In the genomic region with DNA sequence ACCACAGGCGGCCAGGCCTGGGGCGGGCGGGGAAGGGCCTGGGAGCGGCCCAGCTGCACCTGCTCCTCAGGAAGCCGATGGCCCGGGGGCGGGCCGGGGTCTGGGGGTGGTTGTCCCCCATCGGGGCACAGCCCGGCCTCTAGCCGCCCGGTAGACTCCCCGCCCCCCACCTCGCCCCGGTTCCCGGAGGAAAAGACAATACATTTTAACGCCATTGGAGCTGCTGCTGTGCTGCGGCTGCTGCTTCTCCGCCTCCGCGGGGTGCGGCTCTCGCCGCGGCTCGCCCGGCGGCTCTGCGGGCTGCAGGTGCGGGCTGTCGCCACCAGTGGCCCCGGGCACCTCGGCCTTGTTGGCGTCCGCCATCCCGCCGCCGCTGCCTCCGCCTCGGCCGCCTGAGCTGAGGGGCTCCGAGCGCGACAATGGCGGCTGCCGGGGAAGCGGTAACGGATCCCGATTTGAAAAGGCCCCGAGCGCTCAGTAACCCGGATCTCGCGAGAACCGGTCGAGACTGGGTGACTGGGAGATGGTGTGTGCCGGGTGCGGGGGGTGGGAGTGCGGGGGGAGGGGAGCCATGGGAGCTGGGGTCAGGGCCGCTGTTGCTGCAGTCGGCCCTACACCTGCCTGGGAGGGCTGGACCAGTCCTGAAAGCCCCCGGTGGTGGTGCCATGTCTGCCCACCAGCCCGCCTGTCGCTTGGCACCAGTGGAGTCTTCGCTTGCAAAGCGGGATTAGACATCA, we compare ENCODE assay signal across 1 cellular context.
TF ChIP-seq lines count a peak whose summit lies in the region.

A gene with protein sequence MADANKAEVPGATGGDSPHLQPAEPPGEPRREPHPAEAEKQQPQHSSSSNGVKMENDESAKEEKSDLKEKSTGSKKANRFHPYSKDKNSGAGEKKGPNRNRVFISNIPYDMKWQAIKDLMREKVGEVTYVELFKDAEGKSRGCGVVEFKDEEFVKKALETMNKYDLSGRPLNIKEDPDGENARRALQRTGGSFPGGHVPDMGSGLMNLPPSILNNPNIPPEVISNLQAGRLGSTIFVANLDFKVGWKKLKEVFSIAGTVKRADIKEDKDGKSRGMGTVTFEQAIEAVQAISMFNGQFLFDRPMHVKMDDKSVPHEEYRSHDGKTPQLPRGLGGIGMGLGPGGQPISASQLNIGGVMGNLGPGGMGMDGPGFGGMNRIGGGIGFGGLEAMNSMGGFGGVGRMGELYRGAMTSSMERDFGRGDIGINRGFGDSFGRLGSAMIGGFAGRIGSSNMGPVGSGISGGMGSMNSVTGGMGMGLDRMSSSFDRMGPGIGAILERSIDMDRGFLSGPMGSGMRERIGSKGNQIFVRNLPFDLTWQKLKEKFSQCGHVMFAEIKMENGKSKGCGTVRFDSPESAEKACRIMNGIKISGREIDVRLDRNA (minus strand): TSS at position 421 of the 737 bp plus-strand sequence. CDS start 58 bp downstream, at position 363.

TF ChIP-seq in HepG2, 621 proteins besides CTCF, POLR2A, EP300 and RAD21 (continued from another document and continues in another):
- TF ChIP-seq, protein P1, sequence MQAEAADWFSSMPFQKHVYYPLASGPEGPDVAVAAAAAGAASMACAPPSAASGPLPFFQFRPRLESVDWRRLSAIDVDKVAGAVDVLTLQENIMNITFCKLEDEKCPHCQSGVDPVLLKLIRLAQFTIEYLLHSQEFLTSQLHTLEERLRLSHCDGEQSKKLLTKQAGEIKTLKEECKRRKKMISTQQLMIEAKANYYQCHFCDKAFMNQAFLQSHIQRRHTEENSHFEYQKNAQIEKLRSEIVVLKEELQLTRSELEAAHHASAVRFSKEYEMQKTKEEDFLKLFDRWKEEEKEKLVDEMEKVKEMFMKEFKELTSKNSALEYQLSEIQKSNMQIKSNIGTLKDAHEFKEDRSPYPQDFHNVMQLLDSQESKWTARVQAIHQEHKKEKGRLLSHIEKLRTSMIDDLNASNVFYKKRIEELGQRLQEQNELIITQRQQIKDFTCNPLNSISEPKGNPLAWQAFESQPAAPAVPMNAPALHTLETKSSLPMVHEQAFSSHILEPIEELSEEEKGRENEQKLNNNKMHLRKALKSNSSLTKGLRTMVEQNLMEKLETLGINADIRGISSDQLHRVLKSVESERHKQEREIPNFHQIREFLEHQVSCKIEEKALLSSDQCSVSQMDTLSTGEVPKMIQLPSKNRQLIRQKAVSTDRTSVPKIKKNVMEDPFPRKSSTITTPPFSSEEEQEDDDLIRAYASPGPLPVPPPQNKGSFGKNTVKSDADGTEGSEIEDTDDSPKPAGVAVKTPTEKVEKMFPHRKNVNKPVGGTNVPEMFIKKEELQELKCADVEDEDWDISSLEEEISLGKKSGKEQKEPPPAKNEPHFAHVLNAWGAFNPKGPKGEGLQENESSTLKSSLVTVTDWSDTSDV (CRISPR knock-in tag; IDR thresholded peaks at IDR 0.05): no peak
- TF ChIP-seq, protein P2, sequence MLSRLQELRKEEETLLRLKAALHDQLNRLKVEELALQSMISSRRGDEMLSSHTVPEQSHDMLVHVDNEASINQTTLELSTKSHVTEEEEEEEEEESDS (CRISPR knock-in tag; IDR thresholded peaks at IDR 0.05; ENCODE audit: borderline replicate concordance): peak; percentile 79; the same call in 1 of the 2 replicates
- TF ChIP-seq, protein P3, sequence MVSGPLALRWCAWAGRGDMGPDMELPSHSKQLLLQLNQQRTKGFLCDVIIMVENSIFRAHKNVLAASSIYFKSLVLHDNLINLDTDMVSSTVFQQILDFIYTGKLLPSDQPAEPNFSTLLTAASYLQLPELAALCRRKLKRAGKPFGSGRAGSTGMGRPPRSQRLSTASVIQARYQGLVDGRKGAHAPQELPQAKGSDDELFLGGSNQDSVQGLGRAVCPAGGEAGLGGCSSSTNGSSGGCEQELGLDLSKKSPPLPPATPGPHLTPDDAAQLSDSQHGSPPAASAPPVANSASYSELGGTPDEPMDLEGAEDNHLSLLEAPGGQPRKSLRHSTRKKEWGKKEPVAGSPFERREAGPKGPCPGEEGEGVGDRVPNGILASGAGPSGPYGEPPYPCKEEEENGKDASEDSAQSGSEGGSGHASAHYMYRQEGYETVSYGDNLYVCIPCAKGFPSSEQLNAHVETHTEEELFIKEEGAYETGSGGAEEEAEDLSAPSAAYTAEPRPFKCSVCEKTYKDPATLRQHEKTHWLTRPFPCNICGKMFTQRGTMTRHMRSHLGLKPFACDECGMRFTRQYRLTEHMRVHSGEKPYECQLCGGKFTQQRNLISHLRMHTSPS (CRISPR knock-in tag; IDR thresholded peaks at IDR 0.05; ENCODE audit: low read depth): no peak
- TF ChIP-seq MZF1 (CRISPR knock-in tag; IDR thresholded peaks at IDR 0.05; ENCODE audit: borderline replicate concordance): no peak
- TF ChIP-seq, protein P4, sequence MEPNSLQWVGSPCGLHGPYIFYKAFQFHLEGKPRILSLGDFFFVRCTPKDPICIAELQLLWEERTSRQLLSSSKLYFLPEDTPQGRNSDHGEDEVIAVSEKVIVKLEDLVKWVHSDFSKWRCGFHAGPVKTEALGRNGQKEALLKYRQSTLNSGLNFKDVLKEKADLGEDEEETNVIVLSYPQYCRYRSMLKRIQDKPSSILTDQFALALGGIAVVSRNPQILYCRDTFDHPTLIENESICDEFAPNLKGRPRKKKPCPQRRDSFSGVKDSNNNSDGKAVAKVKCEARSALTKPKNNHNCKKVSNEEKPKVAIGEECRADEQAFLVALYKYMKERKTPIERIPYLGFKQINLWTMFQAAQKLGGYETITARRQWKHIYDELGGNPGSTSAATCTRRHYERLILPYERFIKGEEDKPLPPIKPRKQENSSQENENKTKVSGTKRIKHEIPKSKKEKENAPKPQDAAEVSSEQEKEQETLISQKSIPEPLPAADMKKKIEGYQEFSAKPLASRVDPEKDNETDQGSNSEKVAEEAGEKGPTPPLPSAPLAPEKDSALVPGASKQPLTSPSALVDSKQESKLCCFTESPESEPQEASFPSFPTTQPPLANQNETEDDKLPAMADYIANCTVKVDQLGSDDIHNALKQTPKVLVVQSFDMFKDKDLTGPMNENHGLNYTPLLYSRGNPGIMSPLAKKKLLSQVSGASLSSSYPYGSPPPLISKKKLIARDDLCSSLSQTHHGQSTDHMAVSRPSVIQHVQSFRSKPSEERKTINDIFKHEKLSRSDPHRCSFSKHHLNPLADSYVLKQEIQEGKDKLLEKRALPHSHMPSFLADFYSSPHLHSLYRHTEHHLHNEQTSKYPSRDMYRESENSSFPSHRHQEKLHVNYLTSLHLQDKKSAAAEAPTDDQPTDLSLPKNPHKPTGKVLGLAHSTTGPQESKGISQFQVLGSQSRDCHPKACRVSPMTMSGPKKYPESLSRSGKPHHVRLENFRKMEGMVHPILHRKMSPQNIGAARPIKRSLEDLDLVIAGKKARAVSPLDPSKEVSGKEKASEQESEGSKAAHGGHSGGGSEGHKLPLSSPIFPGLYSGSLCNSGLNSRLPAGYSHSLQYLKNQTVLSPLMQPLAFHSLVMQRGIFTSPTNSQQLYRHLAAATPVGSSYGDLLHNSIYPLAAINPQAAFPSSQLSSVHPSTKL (CRISPR knock-in tag; IDR thresholded peaks at IDR 0.05): no peak
- no peak for TF ChIP-seq ZNF251 (CRISPR knock-in tag; IDR thresholded peaks at IDR 0.05)
- TF ChIP-seq, protein P5, sequence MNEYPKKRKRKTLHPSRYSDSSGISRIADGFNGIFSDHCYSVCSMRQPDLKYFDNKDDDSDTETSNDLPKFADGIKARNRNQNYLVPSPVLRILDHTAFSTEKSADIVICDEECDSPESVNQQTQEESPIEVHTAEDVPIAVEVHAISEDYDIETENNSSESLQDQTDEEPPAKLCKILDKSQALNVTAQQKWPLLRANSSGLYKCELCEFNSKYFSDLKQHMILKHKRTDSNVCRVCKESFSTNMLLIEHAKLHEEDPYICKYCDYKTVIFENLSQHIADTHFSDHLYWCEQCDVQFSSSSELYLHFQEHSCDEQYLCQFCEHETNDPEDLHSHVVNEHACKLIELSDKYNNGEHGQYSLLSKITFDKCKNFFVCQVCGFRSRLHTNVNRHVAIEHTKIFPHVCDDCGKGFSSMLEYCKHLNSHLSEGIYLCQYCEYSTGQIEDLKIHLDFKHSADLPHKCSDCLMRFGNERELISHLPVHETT (CRISPR knock-in tag; conservative IDR thresholded peaks at IDR 0.05): no peak
- TF ChIP-seq, protein P6, sequence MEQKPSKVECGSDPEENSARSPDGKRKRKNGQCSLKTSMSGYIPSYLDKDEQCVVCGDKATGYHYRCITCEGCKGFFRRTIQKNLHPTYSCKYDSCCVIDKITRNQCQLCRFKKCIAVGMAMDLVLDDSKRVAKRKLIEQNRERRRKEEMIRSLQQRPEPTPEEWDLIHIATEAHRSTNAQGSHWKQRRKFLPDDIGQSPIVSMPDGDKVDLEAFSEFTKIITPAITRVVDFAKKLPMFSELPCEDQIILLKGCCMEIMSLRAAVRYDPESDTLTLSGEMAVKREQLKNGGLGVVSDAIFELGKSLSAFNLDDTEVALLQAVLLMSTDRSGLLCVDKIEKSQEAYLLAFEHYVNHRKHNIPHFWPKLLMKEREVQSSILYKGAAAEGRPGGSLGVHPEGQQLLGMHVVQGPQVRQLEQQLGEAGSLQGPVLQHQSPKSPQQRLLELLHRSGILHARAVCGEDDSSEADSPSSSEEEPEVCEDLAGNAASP (CRISPR knock-in tag; IDR thresholded peaks at IDR 0.05; ENCODE audit: borderline replicate concordance): no peak
- TF ChIP-seq, protein P7, sequence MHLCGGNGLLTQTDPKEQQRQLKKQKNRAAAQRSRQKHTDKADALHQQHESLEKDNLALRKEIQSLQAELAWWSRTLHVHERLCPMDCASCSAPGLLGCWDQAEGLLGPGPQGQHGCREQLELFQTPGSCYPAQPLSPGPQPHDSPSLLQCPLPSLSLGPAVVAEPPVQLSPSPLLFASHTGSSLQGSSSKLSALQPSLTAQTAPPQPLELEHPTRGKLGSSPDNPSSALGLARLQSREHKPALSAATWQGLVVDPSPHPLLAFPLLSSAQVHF (CRISPR knock-in tag; IDR thresholded peaks at IDR 0.05): 0 out of 2 replicates have a peak, but pooled peaks have one; percentile 43
- no peak for TF ChIP-seq ZNF557 (CRISPR knock-in tag; IDR thresholded peaks at IDR 0.05)
- no peak for TF ChIP-seq FOXP1 (IDR thresholded peaks at IDR 0.05)
- TF ChIP-seq FOXP1 (CRISPR knock-in tag; IDR thresholded peaks at IDR 0.05): no peak
- TF ChIP-seq, protein P8, sequence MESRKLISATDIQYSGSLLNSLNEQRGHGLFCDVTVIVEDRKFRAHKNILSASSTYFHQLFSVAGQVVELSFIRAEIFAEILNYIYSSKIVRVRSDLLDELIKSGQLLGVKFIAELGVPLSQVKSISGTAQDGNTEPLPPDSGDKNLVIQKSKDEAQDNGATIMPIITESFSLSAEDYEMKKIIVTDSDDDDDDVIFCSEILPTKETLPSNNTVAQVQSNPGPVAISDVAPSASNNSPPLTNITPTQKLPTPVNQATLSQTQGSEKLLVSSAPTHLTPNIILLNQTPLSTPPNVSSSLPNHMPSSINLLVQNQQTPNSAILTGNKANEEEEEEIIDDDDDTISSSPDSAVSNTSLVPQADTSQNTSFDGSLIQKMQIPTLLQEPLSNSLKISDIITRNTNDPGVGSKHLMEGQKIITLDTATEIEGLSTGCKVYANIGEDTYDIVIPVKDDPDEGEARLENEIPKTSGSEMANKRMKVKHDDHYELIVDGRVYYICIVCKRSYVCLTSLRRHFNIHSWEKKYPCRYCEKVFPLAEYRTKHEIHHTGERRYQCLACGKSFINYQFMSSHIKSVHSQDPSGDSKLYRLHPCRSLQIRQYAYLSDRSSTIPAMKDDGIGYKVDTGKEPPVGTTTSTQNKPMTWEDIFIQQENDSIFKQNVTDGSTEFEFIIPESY (CRISPR knock-in tag; IDR thresholded peaks at IDR 0.05): no peak
- no peak for TF ChIP-seq PAF1 (CRISPR knock-in tag; IDR thresholded peaks at IDR 0.05)
- TF ChIP-seq ZNF883 (CRISPR knock-in tag; IDR thresholded peaks at IDR 0.05; ENCODE audit: not compliant biosample characterization): no peak
- no peak for TF ChIP-seq CREM (IDR thresholded peaks at IDR 0.05)
- TF ChIP-seq CREM (CRISPR knock-in tag; IDR thresholded peaks at IDR 0.05): no peak
- no peak for TF ChIP-seq ZNF430 (CRISPR knock-in tag; IDR thresholded peaks at IDR 0.05)
- TF ChIP-seq, protein P9, sequence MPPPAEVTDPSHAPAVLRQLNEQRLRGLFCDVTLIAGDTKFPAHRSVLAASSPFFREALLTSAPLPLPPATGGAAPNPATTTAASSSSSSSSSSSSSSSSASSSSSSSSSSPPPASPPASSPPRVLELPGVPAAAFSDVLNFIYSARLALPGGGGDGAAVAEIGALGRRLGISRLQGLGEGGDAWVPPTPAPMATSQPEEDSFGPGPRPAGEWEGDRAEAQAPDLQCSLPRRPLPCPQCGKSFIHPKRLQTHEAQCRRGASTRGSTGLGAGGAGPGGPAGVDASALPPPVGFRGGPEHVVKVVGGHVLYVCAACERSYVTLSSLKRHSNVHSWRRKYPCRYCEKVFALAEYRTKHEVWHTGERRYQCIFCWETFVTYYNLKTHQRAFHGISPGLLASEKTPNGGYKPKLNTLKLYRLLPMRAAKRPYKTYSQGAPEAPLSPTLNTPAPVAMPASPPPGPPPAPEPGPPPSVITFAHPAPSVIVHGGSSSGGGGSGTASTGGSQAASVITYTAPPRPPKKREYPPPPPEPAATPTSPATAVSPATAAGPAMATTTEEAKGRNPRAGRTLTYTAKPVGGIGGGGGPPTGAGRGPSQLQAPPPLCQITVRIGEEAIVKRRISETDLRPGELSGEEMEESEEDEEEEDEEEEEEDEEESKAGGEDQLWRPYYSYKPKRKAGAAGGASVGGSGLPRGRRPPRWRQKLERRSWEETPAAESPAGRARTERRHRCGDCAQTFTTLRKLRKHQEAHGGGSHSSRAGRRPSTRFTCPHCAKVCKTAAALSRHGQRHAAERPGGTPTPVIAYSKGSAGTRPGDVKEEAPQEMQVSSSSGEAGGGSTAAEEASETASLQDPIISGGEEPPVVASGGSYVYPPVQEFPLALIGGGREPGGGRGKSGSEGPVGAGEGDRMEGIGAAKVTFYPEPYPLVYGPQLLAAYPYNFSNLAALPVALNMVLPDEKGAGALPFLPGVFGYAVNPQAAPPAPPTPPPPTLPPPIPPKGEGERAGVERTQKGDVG (CRISPR knock-in tag; IDR thresholded peaks at IDR 0.05; ENCODE audit: borderline replicate concordance): no peak
- no peak for TF ChIP-seq ZMYM3 (CRISPR knock-in tag; IDR thresholded peaks at IDR 0.05)
- peak; percentile 64; the same call in 1 of the 2 replicates for TF ChIP-seq POGZ (CRISPR knock-in tag; IDR thresholded peaks at IDR 0.05)
- TF ChIP-seq, protein P10, sequence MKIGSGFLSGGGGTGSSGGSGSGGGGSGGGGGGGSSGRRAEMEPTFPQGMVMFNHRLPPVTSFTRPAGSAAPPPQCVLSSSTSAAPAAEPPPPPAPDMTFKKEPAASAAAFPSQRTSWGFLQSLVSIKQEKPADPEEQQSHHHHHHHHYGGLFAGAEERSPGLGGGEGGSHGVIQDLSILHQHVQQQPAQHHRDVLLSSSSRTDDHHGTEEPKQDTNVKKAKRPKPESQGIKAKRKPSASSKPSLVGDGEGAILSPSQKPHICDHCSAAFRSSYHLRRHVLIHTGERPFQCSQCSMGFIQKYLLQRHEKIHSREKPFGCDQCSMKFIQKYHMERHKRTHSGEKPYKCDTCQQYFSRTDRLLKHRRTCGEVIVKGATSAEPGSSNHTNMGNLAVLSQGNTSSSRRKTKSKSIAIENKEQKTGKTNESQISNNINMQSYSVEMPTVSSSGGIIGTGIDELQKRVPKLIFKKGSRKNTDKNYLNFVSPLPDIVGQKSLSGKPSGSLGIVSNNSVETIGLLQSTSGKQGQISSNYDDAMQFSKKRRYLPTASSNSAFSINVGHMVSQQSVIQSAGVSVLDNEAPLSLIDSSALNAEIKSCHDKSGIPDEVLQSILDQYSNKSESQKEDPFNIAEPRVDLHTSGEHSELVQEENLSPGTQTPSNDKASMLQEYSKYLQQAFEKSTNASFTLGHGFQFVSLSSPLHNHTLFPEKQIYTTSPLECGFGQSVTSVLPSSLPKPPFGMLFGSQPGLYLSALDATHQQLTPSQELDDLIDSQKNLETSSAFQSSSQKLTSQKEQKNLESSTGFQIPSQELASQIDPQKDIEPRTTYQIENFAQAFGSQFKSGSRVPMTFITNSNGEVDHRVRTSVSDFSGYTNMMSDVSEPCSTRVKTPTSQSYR (CRISPR knock-in tag; IDR thresholded peaks at IDR 0.05; ENCODE audit: borderline replicate concordance): peak; percentile 30; the same call in 1 of the 2 replicates
- TF ChIP-seq PHF20 (CRISPR knock-in tag; IDR thresholded peaks at IDR 0.05): peak; percentile 23; the same call in 1 of the 2 replicates
- TF ChIP-seq FOXJ3 (CRISPR knock-in tag; IDR thresholded peaks at IDR 0.05; ENCODE audit: borderline replicate concordance): no peak
